8 cellular contexts compared by ENCODE assay signal in the genomic region with DNA sequence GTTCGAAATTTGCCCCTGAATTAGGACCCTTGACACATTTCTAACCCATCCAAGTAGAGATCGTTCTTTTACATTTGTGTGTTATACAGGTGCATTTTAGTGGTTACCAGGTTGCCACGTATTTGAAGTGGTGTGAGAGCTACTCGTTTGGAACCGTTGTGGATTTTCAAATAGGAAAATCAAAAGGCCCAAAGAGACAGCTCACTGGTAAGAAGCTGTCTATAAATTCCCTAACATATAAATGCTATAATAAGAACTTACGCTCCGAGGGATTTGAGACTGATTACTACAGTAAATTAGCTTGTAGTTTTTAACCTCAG. TPM values are rescaled to one million over a fixed set of nuclear protein-coding genes. Genes with fewer than 3 reads are reported as not detected.
A peak's percentile ranks its signal among the peaks of the same experiment; 100 is the strongest.
DNase-seq lines count a peak whose midpoint lies in the region; ATAC-seq and TF ChIP-seq lines count a peak whose summit lies in the region.

No MANE protein-coding gene starts in this region.

- no peak for TF ChIP-seq POLR2A in spleen (IDR thresholded peaks at IDR 0.05)

- peak overlapping the region; percentile 98 for H3K27ac Mint-ChIP-seq in glutamatergic neuron (ENCODE audit: unreplicated experiment)

- H3K9me3 Mint-ChIP-seq in glutamatergic neuron (ENCODE audit: unreplicated experiment): peaks cover 13% of the 10 kb centered on the region

- 14 to 22% (median 16%) methylated on average over 7 of the region's 7 CpGs for WGBS in spleen, 5 donors

- no peak for TF ChIP-seq CTCF in right atrium auricular region (IDR thresholded peaks at IDR 0.05)
- no peak for TF ChIP-seq CTCF in VCaP (conservative IDR thresholded peaks at IDR 0.05)
- TF ChIP-seq CTCF in glutamatergic neuron (IDR thresholded peaks at IDR 0.05; ENCODE audit: partially characterized antibody, unreplicated experiment): no peak
- no peak for TF ChIP-seq CTCF in spleen (IDR thresholded peaks at IDR 0.05 in 8 of 11, conservative IDR thresholded peaks at IDR 0.05 in 3 of 11)

- peak overlapping the region; percentile 96 for H3K4me3 Mint-ChIP-seq in glutamatergic neuron (ENCODE audit: unreplicated experiment)

- H3K9me3 ChIP-seq in right atrium auricular region (no peaks in the 10 kb centered on the region), spleen (no peaks in the 10 kb centered on the region)

- no peaks in the 10 kb centered on the region for H3K36me3 Mint-ChIP-seq in glutamatergic neuron (ENCODE audit: unreplicated experiment)

- H3K4me1 ChIP-seq in right atrium auricular region: peaks cover 0 to 27% of the 10 kb centered on the region in 2 donors
- peaks cover 20 to 67% (median 50%) of the 10 kb centered on the region in 6 donors for H3K4me1 ChIP-seq in spleen

- peak overlapping the region; percentile 94 to 96 for H3K4me3 ChIP-seq in right atrium auricular region
- peak overlapping the region; percentile 76 to 94 (median 90) for H3K4me3 ChIP-seq in spleen

- no peak for DNase-seq in right atrium auricular region (ENCODE audit: low spot score)
- no peak for DNase-seq in left ventricle myocardium superior
- DNase-seq in glutamatergic neuron: no peak
- DNase-seq in spleen: no peak
- DNase-seq in effector CD8-positive, alpha-beta T cell (lab: John Stamatoyannopoulos, UW): no peak
- no peak for DNase-seq in NCI-H1048 (lab: John Stamatoyannopoulos, UW)

- H3K27me3 Mint-ChIP-seq in glutamatergic neuron (ENCODE audit: unreplicated experiment): peaks cover 9% of the 10 kb centered on the region

- no peaks in the 10 kb centered on the region for H3K36me3 ChIP-seq in right atrium auricular region
- H3K36me3 ChIP-seq in spleen: peaks cover 0 to 4% (median 0%) of the 10 kb centered on the region in 6 donors

- H3K27ac ChIP-seq in right atrium auricular region (peak overlapping the region; percentile 99 to 100), VCaP (peak overlapping the region; percentile 97), spleen (peak overlapping the region; percentile 99 to 100 (median 99))

- peaks cover 17% of the 10 kb centered on the region for H3K4me1 Mint-ChIP-seq in glutamatergic neuron (ENCODE audit: low read depth, unreplicated experiment)

- ATAC-seq in left ventricle myocardium superior: no peak
- ATAC-seq in GM18870 (IDR thresholded peaks at IDR 0.05; ENCODE audit: unreplicated experiment): no peak

- no peaks in the 10 kb centered on the region for H3K27me3 ChIP-seq in right atrium auricular region
- no peaks in the 10 kb centered on the region for H3K27me3 ChIP-seq in spleen (replicated peaks in 1 of 7)

- intact Hi-C loops in left ventricle myocardium superior (cut with micrococcal nuclease): loop anchor here (10.0 kb wide), 1 partner anchor 60 kb away; no protein-coding TSS in a partner anchor
- intact Hi-C loops in spleen (cut with DNase I; ENCODE audit: low total_unique reads): loop anchor here (5.0 kb wide), 1 partner anchor 227 kb away; a partner anchor contains a TSS

RNA-seq across cellular contexts. Expression of a gene that starts 1.6 kb away (rescaled TPM):
- total RNA-seq in right atrium auricular region (10 to 100 TPM; 14.5 to 34.2 TPM), left ventricle myocardium superior (12.8 TPM), glutamatergic neuron (ENCODE audit: unreplicated experiment) (33.3 TPM), spleen (10 to 100 TPM; 20.2 to 60.9 (median 37.0) TPM)
- polyA plus RNA-seq in spleen: 1 to 10 TPM; 7.7 to 9.2 (median 8.4) TPM
